Comparison of ENCODE assay signal across 15 cellular contexts in the genomic region with DNA sequence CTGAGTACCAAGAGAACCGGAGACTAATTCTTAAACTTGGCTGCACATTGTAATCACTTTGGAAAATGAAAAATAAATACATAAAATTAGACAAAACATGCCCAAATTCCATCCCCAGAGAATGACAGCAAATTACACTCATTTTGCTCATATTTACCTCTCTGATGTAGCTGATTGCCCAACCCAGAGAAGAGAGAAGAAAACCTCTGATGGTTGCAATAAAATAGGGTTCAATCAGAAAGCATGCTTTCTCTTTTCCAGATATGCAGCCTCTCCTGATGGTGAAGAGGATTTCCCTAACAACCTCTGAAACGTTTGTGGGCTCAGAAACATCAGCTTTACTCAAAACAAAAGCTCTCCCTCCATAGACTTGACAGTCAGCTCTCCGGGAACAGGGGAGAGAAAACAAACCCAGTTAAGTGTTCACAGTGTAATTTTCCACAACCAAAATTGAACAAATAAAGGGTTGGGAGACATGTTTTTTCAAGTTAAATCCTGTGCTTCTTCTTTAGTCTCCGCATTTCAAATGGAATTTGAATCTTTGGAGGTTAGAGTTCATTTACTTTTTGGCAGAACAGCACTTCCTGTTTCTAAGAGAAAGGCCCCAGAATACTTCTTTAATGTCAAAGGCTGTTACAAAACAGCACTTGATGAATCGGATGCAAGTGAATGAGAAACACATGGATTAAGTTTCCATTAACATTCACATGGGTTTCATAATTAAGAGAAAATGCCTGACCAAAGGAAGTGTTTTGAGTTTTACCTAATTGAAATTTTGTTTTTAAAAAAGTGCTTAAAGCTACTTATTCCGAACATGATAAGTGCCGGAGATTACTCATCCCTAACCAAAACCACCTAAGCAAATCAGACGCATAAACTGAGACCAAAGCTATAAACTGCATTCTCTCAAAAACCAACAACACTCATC.
DNase-seq lines count a peak whose midpoint lies in the region; ATAC-seq and TF ChIP-seq lines count a peak whose summit lies in the region.
"Had no signal": no experiment of that assay in that cellular context is flagged by ENCODE, and none has a peak within 500 bp of the region (broad histone marks: within the 10 kb centered on the region; RNA-seq: fewer than 3 reads in every experiment).

No MANE protein-coding gene starts in this region.

- ATAC-seq in PC-3: no peak
- ATAC-seq in CD4-positive, alpha-beta T cell (ENCODE audit: poor library complexity): no peak

- H3K27ac ChIP-seq in PC-3 (ENCODE audit: low read length) (peak overlapping the region; percentile 26; the same call in 1 of the 2 replicates), sigmoid colon (peak overlapping the region; percentile 27 to 62 (median 42))
- H3K27ac ChIP-seq in CD4-positive, alpha-beta T cell (ENCODE audit: low read depth, low read length): no peak overlapping the region
- H3K27ac ChIP-seq: KMS-11, PC-9 had no signal

- POLR2A ChIA-PET in PC-3 (lab: Charles Lee; ENCODE audit: unreplicated experiment): no interaction called here
- POLR2A ChIA-PET in CD4-positive, alpha-beta T cell (lab: Charles Lee): no interaction called here

- no peaks in the 10 kb centered on the region for H3K4me1 Mint-ChIP-seq in activated T-helper 1 cell treated with anti-CD3 and anti-CD28 coated beads, Interleukin-12 subunit alpha, Interleukin-12 subunit beta, Interleukin-2, Interleukin-4 antibody, amounts not matched to agents 30 ng/mL and 10 ng/mL and 1 ng/mL, durations not matched to agents 14 hours and 24 hours and 36 hours (ENCODE audit: low read depth)
- no peaks in the 10 kb centered on the region for H3K4me1 Mint-ChIP-seq in CD4-positive, alpha-beta T cell (ENCODE audit: low read depth)

- H3K9me3 Mint-ChIP-seq in activated T-helper 1 cell treated with anti-CD3 and anti-CD28 coated beads, Interleukin-12 subunit alpha, Interleukin-12 subunit beta, Interleukin-2, Interleukin-4 antibody, amounts not matched to agents 30 ng/mL and 10 ng/mL and 1 ng/mL, durations not matched to agents 14 hours and 24 hours and 36 hours: peaks cover 7% of the 10 kb centered on the region
- peaks cover 3% of the 10 kb centered on the region for H3K9me3 Mint-ChIP-seq in CD4-positive, alpha-beta T cell

- no peaks in the 10 kb centered on the region for H3K9me3 ChIP-seq in PC-3 (ENCODE audit: low read length)
- no peaks in the 10 kb centered on the region for H3K9me3 ChIP-seq in sigmoid colon
- no peaks in the 10 kb centered on the region for H3K9me3 ChIP-seq in CD4-positive, alpha-beta T cell (ENCODE audit: control insufficient read depth, low read length)
- H3K9me3 ChIP-seq: adrenal gland had no signal

- no peak overlapping the region for H3K27ac Mint-ChIP-seq in activated T-helper 1 cell treated with anti-CD3 and anti-CD28 coated beads, Interleukin-12 subunit alpha, Interleukin-12 subunit beta, Interleukin-2, Interleukin-4 antibody, amounts not matched to agents 30 ng/mL and 10 ng/mL and 1 ng/mL, durations not matched to agents 14 hours and 24 hours and 36 hours
- H3K27ac Mint-ChIP-seq in CD4-positive, alpha-beta T cell: no peak overlapping the region
- H3K27ac Mint-ChIP-seq: stimulated activated naive CD8-positive, alpha-beta T cell treated with anti-CD3 and anti-CD28 coated beads, Interleukin-15, Interleukin-2, amounts not matched to agents 100 ng/mL and 50 ng/mL, for 24 hours had no signal

- H3K36me3 ChIP-seq in PC-3 (ENCODE audit: low read depth, low read length): no peaks in the 10 kb centered on the region
- H3K36me3 ChIP-seq in sigmoid colon: no peaks in the 10 kb centered on the region
- H3K36me3 ChIP-seq: adrenal gland had no signal

- no TSS peak for BruUV-seq in PC-3 (replicated peaks; lab: Mats Ljungman, UMichigan)

- no peak for TF ChIP-seq EP300 in sigmoid colon (IDR thresholded peaks at IDR 0.05)

- H3K79me2 ChIP-seq in PC-3 (ENCODE audit: low read length): no peaks in the 10 kb centered on the region

- CTCF ChIA-PET in PC-3 (lab: Charles Lee): no interaction called here
- CTCF ChIA-PET in CD4-positive, alpha-beta T cell (lab: Charles Lee): no interaction called here

- H2AFZ ChIP-seq in PC-3 (ENCODE audit: low read length): peak overlapping the region; percentile 65
- H2AFZ ChIP-seq: PC-9 had no signal

- TF ChIP-seq POLR2A in sigmoid colon (IDR thresholded peaks at IDR 0.05): no peak

- H3K36me3 Mint-ChIP-seq in activated T-helper 1 cell treated with anti-CD3 and anti-CD28 coated beads, Interleukin-12 subunit alpha, Interleukin-12 subunit beta, Interleukin-2, Interleukin-4 antibody, amounts not matched to agents 30 ng/mL and 10 ng/mL and 1 ng/mL, durations not matched to agents 14 hours and 24 hours and 36 hours (ENCODE audit: low read depth): no peaks in the 10 kb centered on the region
- H3K36me3 Mint-ChIP-seq in CD4-positive, alpha-beta T cell (ENCODE audit: low read depth): no peaks in the 10 kb centered on the region

- H3K9ac ChIP-seq in PC-3 (ENCODE audit: low read length): no peak overlapping the region
- H3K9ac ChIP-seq: KMS-11 had no signal

- no peaks in the 10 kb centered on the region for H4K20me1 ChIP-seq in PC-3 (ENCODE audit: low read length)

- no peaks in the 10 kb centered on the region for H3F3A ChIP-seq in PC-3 (ENCODE audit: low read length, unreplicated experiment)

- H3K4me1 ChIP-seq in PC-3 (ENCODE audit: insufficient read depth, low read length) (peaks cover 4% of the 10 kb centered on the region), sigmoid colon (no peaks in the 10 kb centered on the region)

- no peaks in the 10 kb centered on the region for H3K9me2 ChIP-seq in PC-3 (replicated peaks; ENCODE audit: low read length)

- H3K4me3 ChIP-seq in PC-3 (ENCODE audit: low read length) (no peak overlapping the region; the same call in 1 of the 2 replicates), fibroblast of pulmonary artery (replicated peaks; ENCODE audit: low read depth, low read length) (no peak overlapping the region), sigmoid colon (no peak overlapping the region)
- H3K4me3 ChIP-seq: adrenal gland, PC-9 had no signal

- H3K27me3 Mint-ChIP-seq in activated T-helper 1 cell treated with anti-CD3 and anti-CD28 coated beads, Interleukin-12 subunit alpha, Interleukin-12 subunit beta, Interleukin-2, Interleukin-4 antibody, amounts not matched to agents 30 ng/mL and 10 ng/mL and 1 ng/mL, durations not matched to agents 14 hours and 24 hours and 36 hours (ENCODE audit: insufficient read depth): no peaks in the 10 kb centered on the region
- H3K27me3 Mint-ChIP-seq in CD4-positive, alpha-beta T cell: no peaks in the 10 kb centered on the region
- H3K27me3 Mint-ChIP-seq: stimulated activated naive CD8-positive, alpha-beta T cell treated with anti-CD3 and anti-CD28 coated beads, Interleukin-15, Interleukin-2, amounts not matched to agents 100 ng/mL and 50 ng/mL, for 24 hours had no signal

- 50 to 53% methylated on average over 8 of the region's 8 CpGs for WGBS in sigmoid colon, 2 donors

- intact Hi-C loops in PC-3 (cut with micrococcal nuclease) (no loop called here), sigmoid colon (cut with DNase I) (no loop called here)
- intact Hi-C loops in activated T-helper 1 cell treated with anti-CD3 and anti-CD28 coated beads, Interleukin-12 subunit alpha, Interleukin-12 subunit beta, Interleukin-2, Interleukin-4 antibody, amounts not matched to agents 30 ng/mL and 10 ng/mL and 1 ng/mL, durations not matched to agents 14 hours and 24 hours and 36 hours (cut with micrococcal nuclease): no loop called here
- intact Hi-C loops in CD4-positive, alpha-beta T cell (cut with DNase I, micrococcal nuclease): no loop called here

- TF ChIP-seq CTCF in PC-3 (conservative IDR thresholded peaks at IDR 0.05; ENCODE audit: low read depth, low read length): no peak
- TF ChIP-seq CTCF in fibroblast of pulmonary artery (IDR thresholded peaks at IDR 0.05; ENCODE audit: low read length, missing control alignments): no peak
- TF ChIP-seq CTCF in sigmoid colon (IDR thresholded peaks at IDR 0.05): no peak
- no peak for TF ChIP-seq CTCF in CD4-positive, alpha-beta T cell (IDR thresholded peaks at IDR 0.05)

- no peaks in the 10 kb centered on the region for H3K27me3 ChIP-seq in PC-3 (ENCODE audit: low read length)
- H3K27me3 ChIP-seq in sigmoid colon: no peaks in the 10 kb centered on the region
- no peaks in the 10 kb centered on the region for H3K27me3 ChIP-seq in CD4-positive, alpha-beta T cell (ENCODE audit: control insufficient read depth, insufficient read depth, low read length)
- H3K27me3 ChIP-seq: adrenal gland had no signal

- peak overlapping the region; percentile 60 for H3K4me2 ChIP-seq in PC-3 (ENCODE audit: low read length)
- H3K4me2 ChIP-seq: KMS-11, PC-9 had no signal

- H3K4me3 Mint-ChIP-seq in activated T-helper 1 cell treated with anti-CD3 and anti-CD28 coated beads, Interleukin-12 subunit alpha, Interleukin-12 subunit beta, Interleukin-2, Interleukin-4 antibody, amounts not matched to agents 30 ng/mL and 10 ng/mL and 1 ng/mL, durations not matched to agents 14 hours and 24 hours and 36 hours: no peak overlapping the region
- H3K4me3 Mint-ChIP-seq in CD4-positive, alpha-beta T cell: no peak overlapping the region
- H3K4me3 Mint-ChIP-seq: stimulated activated naive CD8-positive, alpha-beta T cell treated with anti-CD3 and anti-CD28 coated beads, Interleukin-15, Interleukin-2, amounts not matched to agents 100 ng/mL and 50 ng/mL, for 24 hours had no signal

- DNase-seq in DMS79 (lab: John Stamatoyannopoulos, UW) (peak; percentile 35), PC-3 (peak; percentile 31), fibroblast of pulmonary artery (ENCODE audit: low read depth) (peak; percentile 57), sigmoid colon (no peak), NK-92 (lab: John Stamatoyannopoulos, UW; ENCODE audit: unreplicated experiment) (no peak), NCI-H446 treated with DMSO at 0.1 percent for 48 hours (lab: John Stamatoyannopoulos, UW) (no peak)
- no peak for DNase-seq in activated T-helper 1 cell treated with anti-CD3 and anti-CD28 coated beads, Interleukin-12 subunit alpha, Interleukin-12 subunit beta, Interleukin-2, Interleukin-4 antibody, amounts not matched to agents 30 ng/mL and 10 ng/mL and 1 ng/mL, durations not matched to agents 14 hours and 24 hours and 36 hours (ENCODE audit: low spot score)
- no peak for DNase-seq in CD4-positive, alpha-beta T cell
- DNase-seq: activated CD4-positive, alpha-beta T cell treated with anti-CD3 and anti-CD28 coated beads for 48 hours; adrenal gland; DMS53; hypothalamus; PC-9 had no signal

Comparison
In these comparisons a context has a peak if more than half of its experiments do, and no peak if none do; other contexts are left out.
1. DNase-seq: peak in DMS79 (single experiment), PC-3 (single experiment) and fibroblast of pulmonary artery (single experiment); none in sigmoid colon (single experiment), NK-92 (single experiment), activated T-helper 1 cell treated with anti-CD3 and anti-CD28 coated beads, Interleukin-12 subunit alpha, Interleukin-12 subunit beta, Interleukin-2, Interleukin-4 antibody, amounts not matched to agents 30 ng/mL and 10 ng/mL and 1 ng/mL, durations not matched to agents 14 hours and 24 hours and 36 hours (single experiment), CD4-positive, alpha-beta T cell (0 of 10) and NCI-H446 treated with DMSO at 0.1 percent for 48 hours (single experiment).